ENCODE assay signal across 15 cellular contexts in the genomic region with DNA sequence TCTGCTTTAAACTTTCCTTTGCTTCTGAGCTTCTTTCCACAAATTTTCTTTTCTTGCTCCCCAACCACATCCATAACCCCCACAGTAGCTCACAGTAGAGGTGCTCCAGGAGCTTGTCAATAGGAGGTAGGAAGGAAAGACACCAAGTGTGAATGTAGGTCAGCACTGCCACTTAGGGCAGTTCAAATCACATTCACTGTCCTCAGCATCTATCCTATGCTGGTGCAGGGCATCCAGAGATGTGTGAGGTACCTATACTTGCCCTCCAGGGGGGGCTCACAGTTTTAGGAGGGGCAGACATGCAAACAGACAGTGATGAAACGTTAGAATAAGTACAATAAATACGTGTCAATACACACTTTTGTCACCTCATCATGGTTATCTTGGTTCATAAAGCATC. TPM values are rescaled to one million over a fixed set of nuclear protein-coding genes. Genes with fewer than 3 reads are reported as not detected.
DNase-seq lines count a peak whose midpoint lies in the region; ATAC-seq, FAIRE-seq and TF ChIP-seq lines count a peak whose summit lies in the region.
"Had no signal": no experiment of that assay in that cellular context is flagged by ENCODE, and none has a peak within 500 bp of the region (broad histone marks: within the 10 kb centered on the region; RNA-seq: fewer than 3 reads in every experiment).

No MANE protein-coding gene starts in this region.

- no peaks in the 10 kb centered on the region for H4K20me1 ChIP-seq in Karpas-422 (ENCODE audit: insufficient read depth, low read depth, low read length)
- no peaks in the 10 kb centered on the region for H4K20me1 ChIP-seq in astrocyte (ENCODE audit: insufficient read depth, low read length)
- H4K20me1 ChIP-seq in osteoblast (ENCODE audit: insufficient read depth, low read length), result no peaks in the 10 kb centered on the region

- no peaks in the 10 kb centered on the region for H3K79me2 ChIP-seq in Karpas-422 (ENCODE audit: low read length)
- H3K79me2 ChIP-seq in astrocyte (ENCODE audit: insufficient read depth, low read length), result no peaks in the 10 kb centered on the region
- no peaks in the 10 kb centered on the region for H3K79me2 ChIP-seq in osteoblast (ENCODE audit: insufficient read depth, low read length)

- no peaks in the 10 kb centered on the region for H3K4me1 ChIP-seq in Karpas-422 (ENCODE audit: low read length)
- H3K4me1 ChIP-seq in astrocyte (ENCODE audit: insufficient read depth, low read length), result peaks cover 12% of the 10 kb centered on the region
- H3K4me1 ChIP-seq in osteoblast (ENCODE audit: insufficient read depth, low read length), result no peaks in the 10 kb centered on the region

- DNase-seq in NOMO-1 (lab: John Stamatoyannopoulos, UW; ENCODE audit: unreplicated experiment in 2 of 2), result peak; percentile 5 to 25
- DNase-seq in NOMO-1 treated with dmso at 0.1 percent for 144 hours (lab: John Stamatoyannopoulos, UW; ENCODE audit: unreplicated experiment), result no peak
- DNase-seq in Karpas-422, result peak; percentile 45
- no peak for DNase-seq in astrocyte (ENCODE audit: low read depth)
- peak; percentile 84 for DNase-seq in osteoblast (ENCODE audit: insufficient read length, low spot score, missing footprints)
- no peak for DNase-seq in AG08395 (ENCODE audit: low spot score)
- DNase-seq: activated CD4-positive, alpha-beta T cell treated with anti-CD3 and anti-CD28 coated beads, Interleukin-2, amount 50 U/mL, for 4 hours; AML-193; midbrain had no signal

- H3K9ac ChIP-seq in Karpas-422 (ENCODE audit: low read length) (no peak overlapping the region), astrocyte (ENCODE audit: low read length) (no peak overlapping the region)

- no peak overlapping the region for H3K4me2 ChIP-seq in Karpas-422 (ENCODE audit: low read depth, low read length, poor library complexity, severe bottlenecking)
- H3K4me2 ChIP-seq in astrocyte (ENCODE audit: low read length), result no peak overlapping the region
- no peak overlapping the region for H3K4me2 ChIP-seq in osteoblast (ENCODE audit: insufficient read depth, low read length)

- no peaks in the 10 kb centered on the region for H3K9me2 ChIP-seq in Karpas-422 (replicated peaks; ENCODE audit: insufficient read depth, low read length)

- H3K9me3 Mint-ChIP-seq in astrocyte (ENCODE audit: unreplicated experiment), result no peaks in the 10 kb centered on the region
- H3K9me3 Mint-ChIP-seq in activated T-helper 17 cell treated with anti-CD3 and anti-CD28 coated beads, Interleukin-2, amount 50 U/mL, for 72 hours, result no peaks in the 10 kb centered on the region

- H3K27ac Mint-ChIP-seq in astrocyte (ENCODE audit: unreplicated experiment), result no peak overlapping the region
- H3K27ac Mint-ChIP-seq in activated T-helper 17 cell treated with anti-CD3 and anti-CD28 coated beads, Interleukin-2, amount 50 U/mL, for 72 hours, result no peak overlapping the region

- no peaks in the 10 kb centered on the region for H3K36me3 ChIP-seq in Karpas-422 (ENCODE audit: insufficient read depth, low read length)
- H3K36me3 ChIP-seq in astrocyte (ENCODE audit: insufficient read depth, low read length), result no peaks in the 10 kb centered on the region
- H3K36me3 ChIP-seq in osteoblast (ENCODE audit: insufficient read depth, low read length), result no peaks in the 10 kb centered on the region
- H3K36me3 ChIP-seq: cardiac muscle cell had no signal

- no peak overlapping the region for H2AFZ ChIP-seq in Karpas-422 (ENCODE audit: low read length)
- no peak overlapping the region for H2AFZ ChIP-seq in astrocyte (ENCODE audit: low read depth, low read length)
- no peak overlapping the region for H2AFZ ChIP-seq in osteoblast (ENCODE audit: low read length)

- no peak overlapping the region for H3K4me3 Mint-ChIP-seq in astrocyte (ENCODE audit: unreplicated experiment)
- no peak overlapping the region for H3K4me3 Mint-ChIP-seq in activated T-helper 17 cell treated with anti-CD3 and anti-CD28 coated beads, Interleukin-2, amount 50 U/mL, for 72 hours

- ATAC-seq in HG03196 (IDR thresholded peaks at IDR 0.05; ENCODE audit: unreplicated experiment), result no peak
- no peak for ATAC-seq in activated T-helper 17 cell treated with anti-CD3 and anti-CD28 coated beads, Interleukin-2, amount 50 U/mL, for 72 hours (replicated peaks)

- peak; percentile 24 for TF ChIP-seq CTCF in astrocyte (IDR thresholded peaks at IDR 0.05; ENCODE audit: insufficient read depth, low read depth, low read length)
- no peak for TF ChIP-seq CTCF in osteoblast (IDR thresholded peaks at IDR 0.05; ENCODE audit: extremely low read depth, low read depth, low read length)

- H3K36me3 Mint-ChIP-seq in astrocyte (ENCODE audit: low read depth, unreplicated experiment), result no peaks in the 10 kb centered on the region
- H3K36me3 Mint-ChIP-seq in activated T-helper 17 cell treated with anti-CD3 and anti-CD28 coated beads, Interleukin-2, amount 50 U/mL, for 72 hours (ENCODE audit: low read depth), result no peaks in the 10 kb centered on the region

- H3K27me3 Mint-ChIP-seq in astrocyte (ENCODE audit: low read depth, unreplicated experiment), result peaks cover 47% of the 10 kb centered on the region
- peaks cover 54% of the 10 kb centered on the region for H3K27me3 Mint-ChIP-seq in activated T-helper 17 cell treated with anti-CD3 and anti-CD28 coated beads, Interleukin-2, amount 50 U/mL, for 72 hours

- H3K27me3 ChIP-seq in Karpas-422 (ENCODE audit: low read length), result no peaks in the 10 kb centered on the region
- H3K27me3 ChIP-seq in astrocyte (ENCODE audit: insufficient read depth, low read length), result peaks cover 47% of the 10 kb centered on the region
- peaks cover 56% of the 10 kb centered on the region for H3K27me3 ChIP-seq in osteoblast (ENCODE audit: insufficient read depth, low read length)

- peaks cover 6% of the 10 kb centered on the region for H3K4me1 Mint-ChIP-seq in astrocyte (ENCODE audit: low read depth, unreplicated experiment)
- H3K4me1 Mint-ChIP-seq in activated T-helper 17 cell treated with anti-CD3 and anti-CD28 coated beads, Interleukin-2, amount 50 U/mL, for 72 hours, result peaks cover 5% of the 10 kb centered on the region

- H3K9me3 ChIP-seq in Karpas-422 (ENCODE audit: low read length) (no peaks in the 10 kb centered on the region), astrocyte (ENCODE audit: insufficient read depth, low read depth, low read length) (no peaks in the 10 kb centered on the region), osteoblast (ENCODE audit: low read depth, low read length) (no peaks in the 10 kb centered on the region)

- no peak for FAIRE-seq in astrocyte (lab: Jason Lieb, UNC)
- FAIRE-seq: frontal cortex, H54, RCC 7860 had no signal

- H3K27ac ChIP-seq in Karpas-422 (ENCODE audit: low read length), result no peak overlapping the region
- H3K27ac ChIP-seq in astrocyte (ENCODE audit: low read depth, low read length), result no peak overlapping the region
- no peak overlapping the region for H3K27ac ChIP-seq in osteoblast (ENCODE audit: low read depth, low read length)
- H3K27ac ChIP-seq: cardiac muscle cell had no signal

- H3K4me3 ChIP-seq in Karpas-422 (ENCODE audit: low read length) (no peak overlapping the region), astrocyte (ENCODE audit: insufficient read depth, low read depth, low read length) (no peak overlapping the region), osteoblast (ENCODE audit: insufficient read depth, low read length) (no peak overlapping the region)
- H3K4me3 ChIP-seq: cardiac muscle cell had no signal

RNA-seq across cellular contexts. Expression of gene SPSB4, which starts 1.5 kb away (rescaled TPM):
- not detected in 2 replicates for total RNA-seq in Karpas-422 (2014; rRNA removed; shearing (Covaris generic); ENCODE audit: low replicate concordance)
- total RNA-seq in astrocyte, result 0.94 and 2.2 TPM in 2 replicates
- total RNA-seq in osteoblast, result not detected in 2 replicates
- not detected for total RNA-seq in activated T-helper 17 cell treated with anti-CD3 and anti-CD28 coated beads, Interleukin-2, amount 50 U/mL, for 72 hours

Comparison
In these comparisons a context has a peak if more than half of its experiments do, and no peak if none do; other contexts are left out.
1. DNase-seq: peak in NOMO-1 (2 of 2), Karpas-422 (single experiment) and osteoblast (single experiment); none in NOMO-1 treated with dmso at 0.1 percent for 144 hours (single experiment), astrocyte (single experiment) and AG08395 (single experiment).